8 cellular contexts compared by ENCODE assay signal in genomic region chr18:54284967-54285785, GRCh38. TPM values are rescaled to one million over a fixed set of nuclear protein-coding genes. Genes with fewer than 3 reads are reported as not detected.
DNase-seq lines count a peak whose midpoint lies in the region; ATAC-seq, FAIRE-seq and TF ChIP-seq lines count a peak whose summit lies in the region.

No MANE protein-coding gene starts in this region.

- peaks cover 3% of the 10 kb centered on the region for H3K4me1 Mint-ChIP-seq in Calu3 (ENCODE audit: low read depth, unreplicated experiment)

- CTCF ChIA-PET in Calu3 (lab: Charles Lee): no interaction called here

- no peaks in the 10 kb centered on the region for H3K27me3 Mint-ChIP-seq in Calu3 (ENCODE audit: unreplicated experiment)

- H3K27ac Mint-ChIP-seq in Calu3 (ENCODE audit: unreplicated experiment): no peak overlapping the region

- H3K9me3 ChIP-seq in skeletal muscle tissue (ENCODE audit: control insufficient read depth in 3 of 3, low read length in 3 of 3): no peaks in the 10 kb centered on the region

- H3K27ac ChIP-seq in skeletal muscle tissue (ENCODE audit: low read depth, low read length): peak overlapping the region; percentile 14

- H3K36me3 ChIP-seq in bronchial epithelial cell (ENCODE audit: control insufficient read depth, insufficient read depth, low read length): peaks cover 3% of the 10 kb centered on the region
- H3K36me3 ChIP-seq in skeletal muscle tissue (ENCODE audit: control insufficient read depth in 3 of 3, insufficient read depth in 3 of 3, low read length in 3 of 3): peaks cover 3 to 32% (median 17%) of the 10 kb centered on the region in 3 donors

- no peaks in the 10 kb centered on the region for H3K27me3 ChIP-seq in bronchial epithelial cell (ENCODE audit: control insufficient read depth, insufficient read depth, low read length)
- no peaks in the 10 kb centered on the region for H3K27me3 ChIP-seq in skeletal muscle tissue (ENCODE audit: control insufficient read depth in 3 of 3, insufficient read depth in 3 of 3, low read length in 3 of 3)

- H3K9me3 Mint-ChIP-seq in Calu3 (ENCODE audit: low read depth, unreplicated experiment): no peaks in the 10 kb centered on the region

- H3K4me3 Mint-ChIP-seq in Calu3 (ENCODE audit: low read depth, unreplicated experiment): no peak overlapping the region

- H3K4me1 ChIP-seq in skeletal muscle tissue (ENCODE audit: control insufficient read depth in 3 of 3, insufficient read depth in 3 of 3, low read length in 3 of 3): no peaks in the 10 kb centered on the region

- peak; percentile 54 for DNase-seq in RPMI7951 (ENCODE audit: low read depth)
- peak; percentile 70 for DNase-seq in bronchial epithelial cell (ENCODE audit: low read depth)
- DNase-seq in SHP77 treated with DMSO at 0.1 percent for 48 hours (lab: John Stamatoyannopoulos, UW): no peak
- no peak for DNase-seq in Calu3
- no peak for DNase-seq in NCI-H446 treated with DMSO at 0.1 percent for 48 hours (lab: John Stamatoyannopoulos, UW)

- ATAC-seq in GM18508 (IDR thresholded peaks at IDR 0.05; ENCODE audit: insufficient read depth, unreplicated experiment) (peak; percentile 99), HG02571 (IDR thresholded peaks at IDR 0.05; ENCODE audit: unreplicated experiment) (peak; percentile 99)

- intact Hi-C loops in Calu3 (cut with micrococcal nuclease; ENCODE audit: unreplicated experiment): no loop called here

- TF ChIP-seq CTCF in bronchial epithelial cell (IDR thresholded peaks at IDR 0.05; ENCODE audit: insufficient read depth, low read length, severe bottlenecking) (no peak), Calu3 (IDR thresholded peaks at IDR 0.05; ENCODE audit: unreplicated experiment) (no peak)

- no TSS peak for BruUV-seq in Calu3 (replicated peaks; lab: Mats Ljungman, UMichigan)

- H3K36me3 Mint-ChIP-seq in Calu3 (ENCODE audit: insufficient read depth, unreplicated experiment): peaks cover 13% of the 10 kb centered on the region

- H3K4me3 ChIP-seq in bronchial epithelial cell (ENCODE audit: low read depth, low read length): no peak overlapping the region
- no peak overlapping the region for H3K4me3 ChIP-seq in skeletal muscle tissue (ENCODE audit: low read length in 3 of 3)

- FAIRE-seq in bronchial epithelial cell (lab: Jason Lieb, UNC): no peak

- H3K9ac ChIP-seq in skeletal muscle tissue (ENCODE audit: low read depth in 1 of 3, low read length in 3 of 3): no peak overlapping the region

RNA-seq across cellular contexts. Expression of gene POLI, which starts 15.9 kb away (rescaled TPM):
- 12.9 and 22.2 TPM in 2 replicates for total RNA-seq in RPMI7951 (2014; rRNA removed; shearing (Covaris generic))
- 9.0 and 16.1 TPM in 2 replicates for total RNA-seq in bronchial epithelial cell
- 47.5 TPM for total RNA-seq in skeletal muscle tissue
- 25.2 and 26.1 TPM in 2 replicates for total RNA-seq in Calu3 (2022)

Comparison
In these comparisons a context has a peak if more than half of its experiments do, and no peak if none do; other contexts are left out.
1. DNase-seq: peak in RPMI7951 (single experiment) and bronchial epithelial cell (single experiment); none in SHP77 treated with DMSO at 0.1 percent for 48 hours (single experiment), Calu3 (single experiment) and NCI-H446 treated with DMSO at 0.1 percent for 48 hours (single experiment).